12 cellular contexts compared by ENCODE assay signal in the genomic region with DNA sequence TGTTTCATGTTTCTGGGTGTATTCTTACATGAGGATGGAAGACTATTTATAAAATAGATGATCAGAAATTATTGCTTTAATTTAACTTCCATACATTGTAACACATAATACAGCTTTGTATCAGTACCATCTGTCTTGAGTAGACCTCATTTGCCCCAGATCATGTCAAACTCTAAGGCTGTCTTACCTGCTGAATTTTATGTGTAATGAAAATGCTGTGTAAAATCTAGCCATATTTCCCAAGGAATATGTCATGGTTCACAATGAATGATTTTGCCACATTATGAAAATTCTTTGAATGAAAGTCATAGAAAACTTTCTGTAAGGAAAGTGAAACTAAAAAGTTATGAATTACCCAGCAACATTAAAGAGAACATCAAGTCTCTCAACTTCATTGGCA. TPM values are rescaled to one million over a fixed set of nuclear protein-coding genes. Genes with fewer than 3 reads are reported as not detected.
DNase-seq lines count a peak whose midpoint lies in the region; ATAC-seq and TF ChIP-seq lines count a peak whose summit lies in the region.
"Had no signal": no experiment of that assay in that cellular context is flagged by ENCODE, and none has a peak within 500 bp of the region (broad histone marks: within the 10 kb centered on the region; RNA-seq: fewer than 3 reads in every experiment).

No MANE protein-coding gene starts in this region.

- no peak for TF ChIP-seq CTCF in natural killer cell (IDR thresholded peaks at IDR 0.05)

- no peaks in the 10 kb centered on the region for H3K9me3 ChIP-seq in T-helper 17 cell (ENCODE audit: control insufficient read depth, low read length, poor library complexity, severe bottlenecking)
- H3K9me3 ChIP-seq: A549, Caco-2, SJCRH30 had no signal

- peak; percentile 36 to 45 for ATAC-seq in activated CD4-positive, CD25-positive, alpha-beta regulatory T cell treated with anti-CD3 and anti-CD28 coated beads, Interleukin-2, amount 50 U/mL, for 24 hours
- ATAC-seq in GM21529 (IDR thresholded peaks at IDR 0.05; ENCODE audit: unreplicated experiment) (peak; percentile 33), T-helper 17 cell (no peak), natural killer cell (no peak), HG03460 (IDR thresholded peaks at IDR 0.05; ENCODE audit: unreplicated experiment) (no peak), HG02884 (IDR thresholded peaks at IDR 0.05; ENCODE audit: unreplicated experiment) (no peak)

- intact Hi-C loops in natural killer cell (cut with micrococcal nuclease), result loop anchor here (10.0 kb wide), 1 partner anchor 467 kb away; no protein-coding TSS in a partner anchor

- H3K27me3 Mint-ChIP-seq in T-helper 17 cell (no peaks in the 10 kb centered on the region), natural killer cell (ENCODE audit: low read depth in 2 of 2) (no peaks in the 10 kb centered on the region)

- H3K4me1 Mint-ChIP-seq in T-helper 17 cell (peaks cover 16% of the 10 kb centered on the region), natural killer cell (peaks cover 10 to 16% of the 10 kb centered on the region in 2 donors)

- H3K4me3 Mint-ChIP-seq in T-helper 17 cell, result no peak overlapping the region
- H3K4me3 Mint-ChIP-seq in natural killer cell, result no peak overlapping the region

- no peaks in the 10 kb centered on the region for H3K9me3 Mint-ChIP-seq in natural killer cell

- H3K27ac Mint-ChIP-seq in T-helper 17 cell (peak overlapping the region; percentile 19), natural killer cell (peak overlapping the region; percentile 61 to 79)

- H3K36me3 Mint-ChIP-seq in T-helper 17 cell (ENCODE audit: low read depth), result peaks cover 10% of the 10 kb centered on the region
- peaks cover 24% of the 10 kb centered on the region for H3K36me3 Mint-ChIP-seq in natural killer cell

- no peak for DNase-seq in activated CD4-positive, CD25-positive, alpha-beta regulatory T cell (lab: John Stamatoyannopoulos, UW)
- no peak for DNase-seq in T-helper 17 cell
- DNase-seq in natural killer cell, result no peak
- no peak for DNase-seq in germinal center (ENCODE audit: low spot score)
- DNase-seq: occipital lobe had no signal

RNA-seq across cellular contexts. Expression of a gene that starts 7.4 kb away (rescaled TPM):
- total RNA-seq in T-helper 17 cell (10 to 100 TPM in 1 of 2 donors, 1 to 10 TPM in 1; 8.6 to 11.2 TPM), natural killer cell (10 to 100 TPM; 12.1 to 16.6 (median 15.9) TPM)

RNA-seq across cellular contexts. Expression of a gene that starts 15.7 kb away (rescaled TPM):
- 10 to 100 TPM; 22.0 to 25.4 TPM for total RNA-seq in T-helper 17 cell
- total RNA-seq in natural killer cell, result 10 to 100 TPM; 13.5 to 22.4 (median 17.9) TPM

Comparison
In these comparisons a context has a peak if more than half of its experiments do, and no peak if none do; other contexts are left out.
1. ATAC-seq: peak in activated CD4-positive, CD25-positive, alpha-beta regulatory T cell treated with anti-CD3 and anti-CD28 coated beads, Interleukin-2, amount 50 U/mL, for 24 hours (2 of 2) and GM21529 (single experiment); none in T-helper 17 cell (single experiment), natural killer cell (0 of 3), HG03460 (single experiment) and HG02884 (single experiment).